In genomic region chr17:75459590-75460267, GRCh38 we compare ENCODE assay signal across 8 cellular contexts. TPM values are rescaled to one million over a fixed set of nuclear protein-coding genes. Genes with fewer than 3 reads are reported as not detected.
DNase-seq lines count a peak whose midpoint lies in the region.

No MANE protein-coding gene starts in this region.

- no peaks in the 10 kb centered on the region for H3K9me2 ChIP-seq in Karpas-422 (replicated peaks; ENCODE audit: insufficient read depth, low read length)

- no peaks in the 10 kb centered on the region for H3K9me3 ChIP-seq in Karpas-422 (ENCODE audit: low read length)
- H3K9me3 ChIP-seq in mesenchymal stem cell (ENCODE audit: control insufficient read depth, low read length), result no peaks in the 10 kb centered on the region

- H3K23ac ChIP-seq in mesenchymal stem cell (ENCODE audit: low read length in 2 of 2), result no peak overlapping the region

- no peak overlapping the region for H3K4ac ChIP-seq in mesenchymal stem cell (ENCODE audit: low read depth in 1 of 2, low read length in 2 of 2)

- DNase-seq in Ammon's horn (ENCODE audit: low spot score) (peak; percentile 63), Karpas-422 (no peak), astrocyte of the hippocampus (ENCODE audit: low read depth, low spot score) (peak; percentile 70), mesenchymal stem cell (peak; percentile 76), NCI-H526 treated with DMSO at 0.1 percent for 48 hours (lab: John Stamatoyannopoulos, UW) (no peak), NCI-H345 treated with DMSO at 0.1 percent for 48 hours (lab: John Stamatoyannopoulos, UW; ENCODE audit: unreplicated experiment) (no peak), NCI-H748 treated with DMSO at 0.1 percent for 48 hours (lab: John Stamatoyannopoulos, UW) (no peak), AG08395 (ENCODE audit: low spot score) (no peak)

- peaks cover 31% of the 10 kb centered on the region for H3K79me1 ChIP-seq in mesenchymal stem cell (replicated peaks; ENCODE audit: low read length, poor library complexity, severe bottlenecking)

- no peak overlapping the region for H2AFZ ChIP-seq in Karpas-422 (ENCODE audit: low read length)
- no peak overlapping the region for H2AFZ ChIP-seq in mesenchymal stem cell (ENCODE audit: low read depth, low read length)

- H3K27ac ChIP-seq in Karpas-422 (ENCODE audit: low read length) (no peak overlapping the region), mesenchymal stem cell (ENCODE audit: low read length, poor library complexity, severe bottlenecking) (no peak overlapping the region)

- peaks cover 11% of the 10 kb centered on the region for H3K79me2 ChIP-seq in Karpas-422 (ENCODE audit: low read length)

- H3K27me3 ChIP-seq in Karpas-422 (ENCODE audit: low read length) (no peaks in the 10 kb centered on the region), mesenchymal stem cell (ENCODE audit: control insufficient read depth in 1 of 2, insufficient read depth in 1 of 2, low read length in 2 of 2) (no peaks in the 10 kb centered on the region)

- H3K4me2 ChIP-seq in Karpas-422 (ENCODE audit: low read depth, low read length, poor library complexity, severe bottlenecking) (peak overlapping the region; percentile 41), mesenchymal stem cell (ENCODE audit: low read length, poor library complexity, severe bottlenecking) (no peak overlapping the region)

- H4K20me1 ChIP-seq in Karpas-422 (ENCODE audit: insufficient read depth, low read depth, low read length), result no peaks in the 10 kb centered on the region

- peak overlapping the region; percentile 21 for H2AK5ac ChIP-seq in mesenchymal stem cell (ENCODE audit: low read length, severe bottlenecking)

- H2BK12ac ChIP-seq in mesenchymal stem cell (ENCODE audit: low read length in 2 of 2), result no peak overlapping the region

- H4K8ac ChIP-seq in mesenchymal stem cell (ENCODE audit: low read length), result no peak overlapping the region

- H3K4me3 ChIP-seq in Karpas-422 (ENCODE audit: low read length), result no peak overlapping the region
- H3K4me3 ChIP-seq in mesenchymal stem cell (ENCODE audit: insufficient read depth in 1 of 2, low read depth in 1 of 2, low read length in 2 of 2), result no peak overlapping the region

- no peak overlapping the region for H2BK15ac ChIP-seq in mesenchymal stem cell (ENCODE audit: low read depth, poor library complexity, severe bottlenecking)

- no peak overlapping the region for H3K18ac ChIP-seq in mesenchymal stem cell (ENCODE audit: low read depth in 1 of 2, low read length in 2 of 2)

- peaks cover 34% of the 10 kb centered on the region for H3K4me1 ChIP-seq in Karpas-422 (ENCODE audit: low read length)
- peaks cover 2% of the 10 kb centered on the region for H3K4me1 ChIP-seq in mesenchymal stem cell (ENCODE audit: control insufficient read depth, insufficient read depth, low read depth, low read length)

- H2BK120ac ChIP-seq in mesenchymal stem cell (ENCODE audit: low read depth, low read length), result no peak overlapping the region

- H3K14ac ChIP-seq in mesenchymal stem cell (ENCODE audit: low read length in 2 of 2), result no peak overlapping the region

- no peak overlapping the region for H3K9ac ChIP-seq in Karpas-422 (ENCODE audit: low read length)
- H3K9ac ChIP-seq in mesenchymal stem cell (ENCODE audit: low read length), result no peak overlapping the region

- H2BK5ac ChIP-seq in mesenchymal stem cell (ENCODE audit: low read depth, low read length, poor library complexity, severe bottlenecking), result no peak overlapping the region

- H3K36me3 ChIP-seq in Karpas-422 (ENCODE audit: insufficient read depth, low read length), result no peaks in the 10 kb centered on the region
- no peaks in the 10 kb centered on the region for H3K36me3 ChIP-seq in mesenchymal stem cell (ENCODE audit: control insufficient read depth in 1 of 2, insufficient read depth in 2 of 2, low read depth in 1 of 2, low read length in 2 of 2)

- no peak overlapping the region for H4K91ac ChIP-seq in mesenchymal stem cell (ENCODE audit: low read length)

- 83% methylated on average over 9 of the region's 9 CpGs for WGBS in mesenchymal stem cell

RNA-seq across cellular contexts. Expression of gene TMEM94, which starts 3.3 kb away (rescaled TPM):
- 20.5 and 20.7 TPM in 2 replicates for total RNA-seq in Karpas-422 (2014; rRNA removed; shearing (Covaris generic); ENCODE audit: low replicate concordance)
- polyA plus RNA-seq in mesenchymal stem cell (2013, experiment 1 of 2), result 38.5 TPM
- polyA plus RNA-seq in mesenchymal stem cell (2013, experiment 2 of 2), result 37.2 TPM

RNA-seq across cellular contexts. Expression of gene GRB2, which starts 54.3 kb away (rescaled TPM):
- 106 and 193 TPM in 2 replicates for total RNA-seq in Karpas-422 (2014; rRNA removed; shearing (Covaris generic); ENCODE audit: low replicate concordance)
- 113 TPM for polyA plus RNA-seq in mesenchymal stem cell (2013, experiment 1 of 2)
- 122 TPM for polyA plus RNA-seq in mesenchymal stem cell (2013, experiment 2 of 2)

RNA-seq across cellular contexts. Expression of gene CASKIN2, which starts 55.6 kb away (rescaled TPM):
- not detected in 2 replicates for total RNA-seq in Karpas-422 (2014; rRNA removed; shearing (Covaris generic); ENCODE audit: low replicate concordance)
- polyA plus RNA-seq in mesenchymal stem cell (2013, experiment 1 of 2), result 6.3 TPM
- 6.1 TPM for polyA plus RNA-seq in mesenchymal stem cell (2013, experiment 2 of 2)

RNA-seq across cellular contexts. Expression of gene TSEN54, which starts 56.6 kb away (rescaled TPM):
- total RNA-seq in Karpas-422 (2014; rRNA removed; shearing (Covaris generic); ENCODE audit: low replicate concordance), result 25.5 and 42.8 TPM in 2 replicates
- polyA plus RNA-seq in mesenchymal stem cell (2013, experiment 1 of 2), result 8.4 TPM
- 9.2 TPM for polyA plus RNA-seq in mesenchymal stem cell (2013, experiment 2 of 2)

Comparison
In these comparisons a context has a peak if more than half of its experiments do, and no peak if none do; other contexts are left out.
1. DNase-seq: peak in Ammon's horn (single experiment), astrocyte of the hippocampus (single experiment) and mesenchymal stem cell (single experiment); none in Karpas-422 (single experiment), NCI-H526 treated with DMSO at 0.1 percent for 48 hours (single experiment), NCI-H345 treated with DMSO at 0.1 percent for 48 hours (single experiment), NCI-H748 treated with DMSO at 0.1 percent for 48 hours (single experiment) and AG08395 (single experiment).